8 cellular contexts compared by ENCODE assay signal in the genomic region with DNA sequence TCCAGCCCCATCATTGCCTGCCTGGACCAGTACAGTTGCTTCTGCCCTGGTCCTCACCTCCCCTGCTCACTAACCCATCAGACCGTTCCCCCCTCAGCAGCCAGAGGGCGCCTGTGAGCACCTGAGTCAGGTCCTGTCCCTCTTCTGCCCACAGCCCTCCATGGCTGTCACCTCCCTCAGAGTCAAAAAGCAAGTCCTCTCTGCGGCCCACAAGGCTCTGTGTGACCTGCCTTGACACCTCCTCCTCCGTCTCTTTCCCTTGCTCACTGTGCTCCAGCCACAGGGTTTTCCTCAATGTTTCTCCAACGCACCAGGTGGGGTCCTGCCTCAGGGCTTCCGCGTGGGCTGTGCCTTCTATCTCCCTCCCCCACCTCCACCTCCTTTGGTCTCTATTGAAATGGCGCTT.
DNase-seq lines count a peak whose midpoint lies in the region; ATAC-seq and TF ChIP-seq lines count a peak whose summit lies in the region.

No MANE protein-coding gene starts in this region.

- H3K27me3 Mint-ChIP-seq in activated naive CD8-positive, alpha-beta T cell treated with anti-CD3 and anti-CD28 coated beads, Interleukin-2, amount 50 U/mL, for 24 hours, result peaks cover 5% of the 10 kb centered on the region

- TF ChIP-seq CTCF in RWPE2 (IDR thresholded peaks at IDR 0.05; ENCODE audit: poor library complexity, severe bottlenecking), result peak; percentile 45

- H3K27ac ChIP-seq in RWPE2 (ENCODE audit: poor library complexity, severe bottlenecking), result no peak overlapping the region

- H3K9me3 ChIP-seq in RWPE2 (ENCODE audit: severe bottlenecking), result no peaks in the 10 kb centered on the region

- H3K4me3 ChIP-seq in RWPE2 (ENCODE audit: severe bottlenecking), result no peak overlapping the region

- no peaks in the 10 kb centered on the region for H3K36me3 ChIP-seq in RWPE2 (ENCODE audit: low read depth)

- H3K36me3 Mint-ChIP-seq in activated naive CD8-positive, alpha-beta T cell treated with anti-CD3 and anti-CD28 coated beads, Interleukin-2, amount 50 U/mL, for 24 hours (ENCODE audit: low read depth), result no peaks in the 10 kb centered on the region

- H3K27me3 ChIP-seq in RWPE2 (ENCODE audit: insufficient read depth, poor library complexity, severe bottlenecking), result no peaks in the 10 kb centered on the region

- ATAC-seq in RWPE2 (ENCODE audit: low read depth), result 0 out of 3 replicates have a peak, but pooled peaks have one; percentile 35
- peak; percentile 36 for ATAC-seq in activated naive CD8-positive, alpha-beta T cell treated with anti-CD3 and anti-CD28 coated beads, Interleukin-2, amount 50 U/mL, for 24 hours

- no peak overlapping the region for H3K4me3 Mint-ChIP-seq in activated naive CD8-positive, alpha-beta T cell treated with anti-CD3 and anti-CD28 coated beads, Interleukin-2, amount 50 U/mL, for 24 hours

- H3K27ac Mint-ChIP-seq in activated naive CD8-positive, alpha-beta T cell treated with anti-CD3 and anti-CD28 coated beads, Interleukin-2, amount 50 U/mL, for 24 hours, result no peak overlapping the region

- DNase-seq in NK-92 treated with Interleukin-12 subunit alpha and Interleukin-12 subunit beta, amount 100 ng/mL, for 24 hours (lab: John Stamatoyannopoulos, UW), result peak; percentile 38
- DNase-seq in NK-92 (lab: John Stamatoyannopoulos, UW; ENCODE audit: unreplicated experiment) (no peak), RWPE2 (ENCODE audit: low spot score) (no peak), left kidney (ENCODE audit: low read depth, low spot score) (peak; percentile 60), NCI-H774 (lab: John Stamatoyannopoulos, UW) (no peak), NCI-H146 treated with DMSO at 0.1 percent for 48 hours (lab: John Stamatoyannopoulos, UW; ENCODE audit: unreplicated experiment) (no peak)
- DNase-seq in activated naive CD8-positive, alpha-beta T cell treated with anti-CD3 and anti-CD28 coated beads, Interleukin-2, amount 50 U/mL, for 24 hours, result peak; percentile 73
- peak; percentile 86 for DNase-seq in stimulated activated CD8-positive, alpha-beta memory T cell treated with anti-CD3 and anti-CD28 coated beads, Interleukin-4, amount 100 ng/mL, for 48 hours

- H3K9me3 Mint-ChIP-seq in activated naive CD8-positive, alpha-beta T cell treated with anti-CD3 and anti-CD28 coated beads, Interleukin-2, amount 50 U/mL, for 24 hours, result peaks cover 8% of the 10 kb centered on the region

- H3K4me1 Mint-ChIP-seq in activated naive CD8-positive, alpha-beta T cell treated with anti-CD3 and anti-CD28 coated beads, Interleukin-2, amount 50 U/mL, for 24 hours, result no peaks in the 10 kb centered on the region

- H3K4me1 ChIP-seq in RWPE2 (ENCODE audit: insufficient read depth, poor library complexity, severe bottlenecking), result no peaks in the 10 kb centered on the region

Comparison
In these comparisons a context has a peak if more than half of its experiments do, and no peak if none do; other contexts are left out.
1. DNase-seq: peak in NK-92 treated with Interleukin-12 subunit alpha and Interleukin-12 subunit beta, amount 100 ng/mL, for 24 hours (single experiment), activated naive CD8-positive, alpha-beta T cell treated with anti-CD3 and anti-CD28 coated beads, Interleukin-2, amount 50 U/mL, for 24 hours (single experiment), left kidney (single experiment) and stimulated activated CD8-positive, alpha-beta memory T cell treated with anti-CD3 and anti-CD28 coated beads, Interleukin-4, amount 100 ng/mL, for 48 hours (single experiment); none in NK-92 (single experiment), RWPE2 (single experiment), NCI-H774 (single experiment) and NCI-H146 treated with DMSO at 0.1 percent for 48 hours (single experiment).